In genomic region chr3:69763458-69763857, GRCh38 we compare ENCODE assay signal across 19 cellular contexts. TPM values are rescaled to one million over a fixed set of nuclear protein-coding genes. Genes with fewer than 3 reads are reported as not detected.
A peak's percentile ranks its signal among the peaks of the same experiment; 100 is the strongest.
DNase-seq lines count a peak whose midpoint lies in the region; ATAC-seq, FAIRE-seq and TF ChIP-seq lines count a peak whose summit lies in the region.
"Had no signal": no experiment of that assay in that cellular context is flagged by ENCODE, and none has a peak within 500 bp of the region (broad histone marks: within the 10 kb centered on the region; RNA-seq: fewer than 3 reads in every experiment).

No MANE protein-coding gene starts in this region.

- peak overlapping the region; percentile 90 for H3K4me2 ChIP-seq in A549
- H3K4me2 ChIP-seq in IMR-90 (ENCODE audit: low read depth, low read length): no peak overlapping the region
- peak overlapping the region; percentile 90 for H3K4me2 ChIP-seq in endothelial cell of umbilical vein (ENCODE audit: insufficient read depth, low read length)

- H4K20me1 ChIP-seq in IMR-90 (ENCODE audit: insufficient read depth, low read length) (no peaks in the 10 kb centered on the region), endothelial cell of umbilical vein (replicated peaks; ENCODE audit: control insufficient read depth, extremely low read depth, insufficient read depth, low read length) (no peaks in the 10 kb centered on the region)

- H2BK20ac ChIP-seq in IMR-90 (ENCODE audit: low read depth, low read length): peak overlapping the region; percentile 90

- H3K27me3 Mint-ChIP-seq in osteocyte (ENCODE audit: unreplicated experiment): no peaks in the 10 kb centered on the region
- H3K27me3 Mint-ChIP-seq: stimulated activated naive B cell treated with anti-CD40 and anti-IgM and Interleukin-4, amounts not matched to agents 10 μg/mL and 1 μg/mL and 100 μg/mL, for 72 hours had no signal

- peak overlapping the region; percentile 92 for H2AK5ac ChIP-seq in IMR-90 (ENCODE audit: low read depth, low read length)

- CTCF ChIA-PET in A549 (lab: Yijun Ruan, JAX) (interaction anchor here (0.8 kb wide), 1 partner anchor 42 kb away, joined by 3 read pairs; no protein-coding TSS in a partner anchor), IMR-90 (lab: Yijun Ruan, JAX) (interaction anchor here (2.9 kb wide), 1 partner anchor 29 kb away, joined by 10 read pairs; no protein-coding TSS in a partner anchor), endothelial cell of umbilical vein (lab: Charles Lee) (interaction anchor here (0.9 to 1.9 kb wide), 4 partner anchors 24 to 92 kb away, joined by 4 to 12 read pairs (median 8); partner anchors contain the start of gene MITF)

- H3K27ac ChIP-seq in A549: peak overlapping the region; percentile 79 to 85
- peak overlapping the region; percentile 57; the same call in 1 of the 2 replicates for H3K27ac ChIP-seq in IMR-90 (ENCODE audit: insufficient read depth, low read length)
- H3K27ac ChIP-seq in endothelial cell of umbilical vein (ENCODE audit: insufficient read depth, low read depth, low read length): peak overlapping the region; percentile 20
- H3K27ac ChIP-seq: GM23248 had no signal

- H2AK9ac ChIP-seq in IMR-90 (replicated peaks; ENCODE audit: low read depth, low read length, poor library complexity): no peak overlapping the region

- peak overlapping the region; percentile 2 to 57; a peak in 3 of 4 replicates for H4K8ac ChIP-seq in IMR-90 (ENCODE audit: low read depth in 2 of 2, low read length in 2 of 2)

- intact Hi-C loops in IMR-90 (cut with micrococcal nuclease) (loop anchor here (2.0 kb wide), 1 partner anchor 15 kb away; no protein-coding TSS in a partner anchor), endothelial cell of umbilical vein (cut with micrococcal nuclease) (no loop called here)

- peak overlapping the region; percentile 94 for H4K5ac ChIP-seq in IMR-90 (ENCODE audit: low read depth, low read length)

- in situ Hi-C loops in IMR-90 (cut with MboI; ENCODE audit: low sequenced_read_pairs): no loop called here

- no peak for TF ChIP-seq EP300 in A549 (IDR thresholded peaks at IDR 0.05)

- H2BK15ac ChIP-seq in IMR-90 (ENCODE audit: low read depth, low read length): peak overlapping the region; percentile 92; the same call in 2 of the 3 replicates

- H3K23ac ChIP-seq in IMR-90 (ENCODE audit: low read depth, low read length): peak overlapping the region; percentile 48

- no peaks in the 10 kb centered on the region for H3K36me3 Mint-ChIP-seq in osteocyte (ENCODE audit: unreplicated experiment)
- H3K36me3 Mint-ChIP-seq: naive B cell; stimulated activated naive B cell treated with anti-CD40 and anti-IgM and Interleukin-4, amounts not matched to agents 10 μg/mL and 1 μg/mL and 100 μg/mL, for 72 hours had no signal

- TF ChIP-seq RAD21 in A549 (conservative IDR thresholded peaks at IDR 0.05 in 1 of 2, IDR thresholded peaks at IDR 0.05 in 1 of 2) (no peak), IMR-90 (IDR thresholded peaks at IDR 0.05; ENCODE audit: low read length) (no peak)

- peaks cover 53% of the 10 kb centered on the region for H3K4me1 Mint-ChIP-seq in osteocyte (ENCODE audit: unreplicated experiment)
- H3K4me1 Mint-ChIP-seq: activated naive CD4-positive, alpha-beta T cell treated with anti-CD3 and anti-CD28 coated beads, Interleukin-2, amount 50 U/mL, for 24 hours; IgD-negative memory B cell had no signal

- no peak for TF ChIP-seq POLR2A in A549 (IDR thresholded peaks at IDR 0.05; ENCODE audit: low read length)
- no peak for TF ChIP-seq POLR2A in IMR-90 (IDR thresholded peaks at IDR 0.05; ENCODE audit: low read depth, low read length)
- no peak for TF ChIP-seq POLR2A in endothelial cell of umbilical vein (IDR thresholded peaks at IDR 0.05; ENCODE audit: low read depth, low read length)

- 41% methylated on average over 8 of the region's 8 CpGs for WGBS in A549 (ENCODE audit: missing lambda C conversion rate)
- no CpG with 5 or more reads among the region's 8 CpGs for WGBS in IMR-90 (ENCODE audit: extremely low coverage in 2 of 2, insufficient read length in 1 of 2), 2 experiments

- H3K27me3 ChIP-seq in IMR-90 (ENCODE audit: control insufficient read depth, insufficient read depth, low read length) (no peaks in the 10 kb centered on the region), endothelial cell of umbilical vein (ENCODE audit: control insufficient read depth in 2 of 2, insufficient read depth in 2 of 2, low read length in 2 of 2) (no peaks in the 10 kb centered on the region)
- H3K27me3 ChIP-seq: brain microvascular endothelial cell, Peyer's patch had no signal

- H3K14ac ChIP-seq in IMR-90 (replicated peaks; ENCODE audit: low read depth, low read length): peak overlapping the region; percentile 61

- TF ChIP-seq CTCF in A549 (IDR thresholded peaks at IDR 0.05) (no peak), IMR-90 (conservative IDR thresholded peaks at IDR 0.05; ENCODE audit: low read depth, low read length) (no peak), endothelial cell of umbilical vein (IDR thresholded peaks at IDR 0.05; ENCODE audit: extremely low read depth in 1 of 2, insufficient read depth in 1 of 2, low read depth in 1 of 2, low read length in 2 of 2) (no peak), osteocyte (IDR thresholded peaks at IDR 0.05) (no peak)

- H2BK120ac ChIP-seq in IMR-90 (ENCODE audit: low read depth, low read length): peak overlapping the region; percentile 88

- peak overlapping the region; percentile 1 for H2AFZ ChIP-seq in IMR-90 (replicated peaks; ENCODE audit: low read length, poor library complexity)
- H2AFZ ChIP-seq in endothelial cell of umbilical vein (ENCODE audit: low read depth, low read length): peak overlapping the region; percentile 28
- H2AFZ ChIP-seq: GM23248 had no signal

- no peaks in the 10 kb centered on the region for H3K9me3 Mint-ChIP-seq in osteocyte (ENCODE audit: unreplicated experiment)
- H3K9me3 Mint-ChIP-seq: effector memory CD8-positive, alpha-beta T cell; IgD-negative memory B cell; naive B cell; stimulated activated naive B cell treated with anti-CD40 and anti-IgM and Interleukin-4, amounts not matched to agents 10 μg/mL and 1 μg/mL and 100 μg/mL, for 72 hours had no signal

- no peak for DNase-seq in A549 (ENCODE audit: low read depth in 1 of 2, low spot score in 1 of 2)
- no peak for DNase-seq in IMR-90
- DNase-seq in endothelial cell of umbilical vein (ENCODE audit: low read depth, low spot score): no peak
- DNase-seq in osteocyte (ENCODE audit: extremely low spot score, unreplicated experiment): no peak
- DNase-seq in LoVo (ENCODE audit: low spot score): no peak
- DNase-seq in GM19240 (ENCODE audit: insufficient read length, low spot score): no peak
- DNase-seq in activated CD4-positive, CD25-positive, alpha-beta regulatory T cell (lab: John Stamatoyannopoulos, UW): no peak
- DNase-seq in NCI-H1048 (lab: John Stamatoyannopoulos, UW): no peak
- DNase-seq: brain microvascular endothelial cell; effector memory CD8-positive, alpha-beta T cell; GM23248; naive B cell; NCI-H1417 treated with DMSO at 0.1 percent for 48 hours; Peyer's patch; stimulated activated naive B cell treated with anti-CD40 and anti-IgM and Interleukin-4, amounts not matched to agents 10 μg/mL and 1 μg/mL and 100 μg/mL, for 72 hours; T-helper 1 cell had no signal

- peak overlapping the region; percentile 10; the same call in 1 of the 2 replicates for H3K9ac ChIP-seq in IMR-90 (ENCODE audit: low read depth, low read length)
- no peak overlapping the region for H3K9ac ChIP-seq in endothelial cell of umbilical vein (replicated peaks; ENCODE audit: extremely low read depth, insufficient read depth, low read length)
- H3K9ac ChIP-seq: GM23248 had no signal

- H3K18ac ChIP-seq in IMR-90 (ENCODE audit: low read depth, low read length): peak overlapping the region; percentile 98

- H3K4me3 ChIP-seq in A549 (peak overlapping the region; percentile 32), IMR-90 (ENCODE audit: insufficient read depth, low read depth, low read length) (no peak overlapping the region), endothelial cell of umbilical vein (replicated peaks in 1 of 3; ENCODE audit: insufficient read depth in 1 of 3, low read depth in 1 of 3, low read length in 3 of 3) (no peak overlapping the region)
- H3K4me3 ChIP-seq: Peyer's patch had no signal

- H3K9me3 ChIP-seq in A549 (no peaks in the 10 kb centered on the region), IMR-90 (ENCODE audit: control insufficient read depth, insufficient read depth, low read length) (no peaks in the 10 kb centered on the region), endothelial cell of umbilical vein (replicated peaks; ENCODE audit: control insufficient read depth, insufficient read depth, low read length) (no peaks in the 10 kb centered on the region)
- H3K9me3 ChIP-seq: Peyer's patch had no signal

- H3K36me3 ChIP-seq in IMR-90 (ENCODE audit: control insufficient read depth, insufficient read depth, low read length) (no peaks in the 10 kb centered on the region), endothelial cell of umbilical vein (ENCODE audit: control insufficient read depth in 2 of 2, extremely low read depth in 1 of 2, insufficient read depth in 2 of 2, low read length in 2 of 2) (no peaks in the 10 kb centered on the region)
- H3K36me3 ChIP-seq: brain microvascular endothelial cell, Peyer's patch had no signal

- H3K27ac Mint-ChIP-seq in osteocyte (ENCODE audit: unreplicated experiment): peak overlapping the region; percentile 69
- H3K27ac Mint-ChIP-seq: activated naive CD4-positive, alpha-beta T cell treated with anti-CD3 and anti-CD28 coated beads, Interleukin-2, amount 50 U/mL, for 24 hours; effector memory CD8-positive, alpha-beta T cell; IgD-negative memory B cell; naive B cell; stimulated activated naive B cell treated with anti-CD40 and anti-IgM and Interleukin-4, amounts not matched to agents 10 μg/mL and 1 μg/mL and 100 μg/mL, for 72 hours had no signal

- H3K9me1 ChIP-seq in IMR-90 (ENCODE audit: insufficient read depth, low read length): peaks cover 17% of the 10 kb centered on the region
- H3K9me1 ChIP-seq in endothelial cell of umbilical vein (replicated peaks; ENCODE audit: control insufficient read depth, extremely low read depth, insufficient read depth, low read length): no peaks in the 10 kb centered on the region

- H3K79me2 ChIP-seq in endothelial cell of umbilical vein (ENCODE audit: control insufficient read depth, insufficient read depth, low read length): no peaks in the 10 kb centered on the region

- peak overlapping the region; percentile 71 for H4K91ac ChIP-seq in IMR-90 (ENCODE audit: insufficient read depth, low read depth, low read length)

- H3K79me1 ChIP-seq in IMR-90 (ENCODE audit: low read depth in 1 of 2, low read length in 2 of 2): peaks cover 34 to 54% of the 10 kb centered on the region in 2 experiments

- ATAC-seq in A549 (peak in 1 of 2 experiments; percentile 26; a peak in 2 of 6 replicates), IMR-90 (ENCODE audit: low read depth) (no peak)
- ATAC-seq: activated CD4-positive, CD25-positive, alpha-beta regulatory T cell treated with anti-CD3 and anti-CD28 coated beads, Interleukin-2, amount 50 U/mL, for 24 hours; effector memory CD8-positive, alpha-beta T cell had no signal

- H3K4me3 Mint-ChIP-seq in osteocyte (ENCODE audit: unreplicated experiment): no peak overlapping the region
- H3K4me3 Mint-ChIP-seq: activated naive CD4-positive, alpha-beta T cell treated with anti-CD3 and anti-CD28 coated beads, Interleukin-2, amount 50 U/mL, for 24 hours; effector memory CD8-positive, alpha-beta T cell; IgD-negative memory B cell; naive B cell; stimulated activated naive B cell treated with anti-CD40 and anti-IgM and Interleukin-4, amounts not matched to agents 10 μg/mL and 1 μg/mL and 100 μg/mL, for 72 hours had no signal

- BruUV-seq in IMR-90 (replicated peaks; lab: Mats Ljungman, UMichigan): no TSS peak
- no TSS peak for BruUV-seq in endothelial cell of umbilical vein (replicated peaks; lab: Mats Ljungman, UMichigan)

- peak overlapping the region; percentile 88 for H2BK5ac ChIP-seq in IMR-90 (ENCODE audit: low read depth, low read length, poor library complexity, severe bottlenecking)

- dilution Hi-C loops in IMR-90 (cut with HindIII; ENCODE audit: low sequenced_read_pairs, unreplicated experiment): no loop called here
- dilution Hi-C loops in endothelial cell of umbilical vein (cut with MboI; ENCODE audit: extremely low pct_ligation_motif_present, low sequenced_read_pairs): no loop called here

- H3K4ac ChIP-seq in IMR-90 (ENCODE audit: low read depth, low read length): peak overlapping the region; percentile 69

- H3K56ac ChIP-seq in IMR-90 (ENCODE audit: extremely low read depth, insufficient read depth, low read length): peak overlapping the region; percentile 40; the same call in 1 of the 2 replicates

- peak; percentile 61 for FAIRE-seq in A549 (lab: Jason Lieb, UNC)
- no peak for FAIRE-seq in endothelial cell of umbilical vein (lab: Jason Lieb, UNC)

- peaks cover 69% of the 10 kb centered on the region for H3K4me1 ChIP-seq in A549
- H3K4me1 ChIP-seq in IMR-90 (ENCODE audit: control insufficient read depth, insufficient read depth, low read length): peaks cover 24% of the 10 kb centered on the region
- H3K4me1 ChIP-seq in endothelial cell of umbilical vein (ENCODE audit: control insufficient read depth, extremely low read depth, insufficient read depth, low read length): peaks cover 25% of the 10 kb centered on the region

- POLR2A ChIA-PET in A549 (lab: Yijun Ruan, JAX) (no interaction called here), IMR-90 (lab: Charles Lee; ENCODE audit: unreplicated experiment) (no interaction called here), endothelial cell of umbilical vein (lab: Charles Lee) (no interaction called here)

RNA-seq across cellular contexts. Expression of gene MITF, which starts 24.2 kb away (rescaled TPM):
- polyA plus RNA-seq in A549 (2011; rRNA removed) (15.3 and 15.9 TPM in 2 replicates), A549 (2017; fragmentation: RNase III; extraction: RNeasy Plus Mini Kit Qiagen cat#74134 plus additional on column Dnase treatment) (13.2 to 14.7 TPM (median 14.3 TPM) in 3 replicates), IMR-90 (2012; rRNA removed) (5.4 and 6.5 TPM in 2 replicates), endothelial cell of umbilical vein (1.6 TPM in 2 replicates)
- polyA plus RNA-seq in A549 (2012; cell fraction: cytosol; rRNA removed): 8.3 and 9.3 TPM in 2 replicates
- polyA plus RNA-seq in A549 (2012; cell fraction: nucleus; rRNA removed): 6.0 and 8.7 TPM in 2 replicates
- polyA minus RNA-seq in A549 (2011; rRNA and poly(A)+ RNA removed): 45.8 and 56.1 TPM in 2 replicates
- total RNA-seq in IMR-90 (2012; rRNA removed) (13.3 and 16.7 TPM in 2 replicates), endothelial cell of umbilical vein (2.5 and 3.9 TPM in 2 replicates), osteocyte (5.8 and 6.1 TPM in 2 replicates)
- 4.0 and 4.8 TPM in 2 replicates for polyA plus RNA-seq in IMR-90 (2012; cell fraction: cytosol; rRNA removed)
- polyA plus RNA-seq in IMR-90 (2012; cell fraction: nucleus; rRNA removed; ENCODE audit: low replicate concordance): 5.3 and 10.2 TPM in 2 replicates
- 1.9 and 2.0 TPM in 2 replicates for polyA plus RNA-seq in endothelial cell of umbilical vein (2011; cell fraction: cytosol; rRNA removed)
- polyA plus RNA-seq in endothelial cell of umbilical vein (2011; cell fraction: nucleus; rRNA removed): 1.9 and 2.6 TPM in 2 replicates
- 1.1 and 2.3 TPM in 2 replicates for polyA plus RNA-seq in endothelial cell of umbilical vein (2012)
- polyA minus RNA-seq in endothelial cell of umbilical vein: 4.6 and 4.9 TPM in 2 replicates
- polyA minus RNA-seq in endothelial cell of umbilical vein (2011; cell fraction: cytosol; rRNA and poly(A)+ RNA removed): 25.6 TPM
- 9.6 and 10.1 TPM in 2 replicates for polyA minus RNA-seq in endothelial cell of umbilical vein (2011; cell fraction: nucleus; rRNA and poly(A)+ RNA removed)

Comparison
In these comparisons a context has a peak if more than half of its experiments do, and no peak if none do; other contexts are left out.
1. H3K27ac ChIP-seq: peak in every context shown above with its lines; median percentile 82 in A549; 57 in IMR-90; 20 in endothelial cell of umbilical vein.